3 cellular contexts compared by ENCODE assay signal in the genomic region with DNA sequence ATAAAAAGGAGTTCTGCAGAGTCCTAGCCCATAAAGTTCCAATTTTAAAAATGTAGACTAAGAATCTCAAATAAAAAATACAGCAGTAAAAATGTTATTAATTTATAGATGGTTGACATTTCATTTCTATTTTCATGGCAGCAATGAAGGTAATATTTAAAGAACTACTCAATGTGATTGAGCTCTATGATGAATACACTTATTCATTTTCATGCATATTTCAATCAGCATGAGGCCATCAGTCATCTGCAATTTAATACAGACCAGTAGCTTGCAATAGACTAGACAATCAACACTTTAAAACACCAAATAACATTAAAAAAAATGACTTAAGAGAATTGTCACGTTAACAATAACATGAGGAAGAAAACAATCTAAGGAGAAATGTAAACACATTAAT.
"Had no signal": no experiment of that assay in that cellular context is flagged by ENCODE, and none has a peak within 500 bp of the region (broad histone marks: within the 10 kb centered on the region; RNA-seq: fewer than 3 reads in every experiment).

No MANE protein-coding gene starts in this region.

- ATAC-seq: GM12878 had no signal

- H3K4me3 ChIP-seq: GM12878 had no signal

- DNase-seq: GDM1, GF-D8 had no signal
